In genomic region chr11:96000064-96000463, GRCh38 we compare ENCODE assay signal across 1 cellular context.
TF ChIP-seq lines count a peak whose summit lies in the region.

No MANE protein-coding gene starts in this region.

TF ChIP-seq in GM12878, 131 proteins besides CTCF, POLR2A, EP300 and RAD21 (continued from another document):
- TF ChIP-seq ZNF592 (IDR thresholded peaks at IDR 0.05) = no peak
- no peak for TF ChIP-seq IRF4 (IDR thresholded peaks at IDR 0.05; ENCODE audit: low read depth, low read length)
- TF ChIP-seq MLLT1 (IDR thresholded peaks at IDR 0.05) = no peak
- TF ChIP-seq ESRRA (IDR thresholded peaks at IDR 0.05; ENCODE audit: low read length) = no peak
- no peak for TF ChIP-seq POU2F2 (IDR thresholded peaks at IDR 0.05; ENCODE audit: borderline replicate concordance, low read depth, low read length)
- TF ChIP-seq ZBTB11 (CRISPR knock-in tag; IDR thresholded peaks at IDR 0.05) = no peak
- TF ChIP-seq PAX8 (IDR thresholded peaks at IDR 0.05) = no peak
- TF ChIP-seq PAX5 (IDR thresholded peaks at IDR 0.05; ENCODE audit: borderline replicate concordance, low read depth, low read length) = no peak
- no peak for TF ChIP-seq CREM (IDR thresholded peaks at IDR 0.05; ENCODE audit: low read depth)
- no peak for TF ChIP-seq MTA3 (IDR thresholded peaks at IDR 0.05; ENCODE audit: borderline replicate concordance, low read length)
- TF ChIP-seq RB1 (IDR thresholded peaks at IDR 0.05; ENCODE audit: borderline replicate concordance) = no peak
- TF ChIP-seq SMARCA5 (IDR thresholded peaks at IDR 0.05) = no peak
- TF ChIP-seq ZNF24 (IDR thresholded peaks at IDR 0.05) = no peak
- no peak for TF ChIP-seq EZH2 (IDR thresholded peaks at IDR 0.05; ENCODE audit: borderline replicate concordance, control insufficient read depth, low read depth, low read length)
- no peak for TF ChIP-seq BHLHE40 (IDR thresholded peaks at IDR 0.05; ENCODE audit: borderline replicate concordance in 1 of 2, low read depth in 2 of 2, low read length in 1 of 2)
- TF ChIP-seq ZNF384 (IDR thresholded peaks at IDR 0.05; ENCODE audit: borderline replicate concordance, low read depth, low read length) = no peak
